In the genomic region with DNA sequence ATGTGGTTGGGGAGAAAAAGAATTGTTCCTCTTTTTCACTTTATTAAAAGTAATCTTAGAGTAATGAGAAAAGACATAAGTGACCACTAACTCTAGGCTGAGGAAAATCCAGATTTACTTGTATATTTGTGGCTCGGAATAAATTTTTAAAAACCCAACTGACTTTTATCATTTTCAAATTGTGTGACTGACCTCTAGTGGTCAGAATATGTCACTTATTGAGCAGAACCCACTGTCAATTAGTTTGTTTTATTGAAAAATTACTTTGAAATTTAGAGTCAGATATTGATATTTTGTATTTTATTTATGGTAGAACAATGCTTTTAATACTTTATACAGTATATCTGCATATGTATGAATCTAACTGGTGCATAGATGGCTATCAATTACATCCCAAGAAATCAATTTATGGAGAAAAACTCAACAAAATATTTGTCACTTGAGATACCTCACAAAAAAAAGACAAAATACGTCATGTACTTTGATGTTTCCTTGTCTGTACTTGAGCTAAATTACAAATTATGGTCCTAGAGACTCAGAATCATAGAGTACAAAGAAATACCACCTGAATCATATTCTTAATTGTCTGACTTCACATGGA, we compare ENCODE assay signal across 8 cellular contexts.
DNase-seq lines count a peak whose midpoint lies in the region; ATAC-seq, FAIRE-seq and TF ChIP-seq lines count a peak whose summit lies in the region.
"Had no signal": no experiment of that assay in that cellular context is flagged by ENCODE, and none has a peak within 500 bp of the region (broad histone marks: within the 10 kb centered on the region; RNA-seq: fewer than 3 reads in every experiment).

No MANE protein-coding gene starts in this region.

- H3K4me3 ChIP-seq in LNCaP clone FGC (ENCODE audit: low read depth, low read length) (no peak overlapping the region), bronchial epithelial cell (ENCODE audit: low read depth, low read length) (no peak overlapping the region)
- H3K4me3 ChIP-seq: skin epidermis had no signal

- no peak overlapping the region for H3K4me3 Mint-ChIP-seq in naive thymus-derived CD8-positive, alpha-beta T cell

- CTCF ChIA-PET in GM10248 (lab: Yijun Ruan, JAX), result interaction anchor here (1.0 to 1.1 kb wide), 4 partner anchors 20 to 586 kb away, joined by 3 read pairs; no protein-coding TSS in a partner anchor

- DNase-seq in GM10248 (ENCODE audit: extremely low spot score), result no peak
- no peak for DNase-seq in LNCaP clone FGC (ENCODE audit: low read depth)
- peak; percentile 32 for DNase-seq in bronchial epithelial cell (ENCODE audit: low read depth)
- peak; percentile 13 for DNase-seq in myocyte (ENCODE audit: low read depth)
- DNase-seq in substantia nigra (lab: John Stamatoyannopoulos, UW), result no peak
- no peak for DNase-seq in HTR-8/SVneo (ENCODE audit: insufficient read length, low spot score)
- no peak for DNase-seq in naive thymus-derived CD8-positive, alpha-beta T cell

- FAIRE-seq in bronchial epithelial cell (lab: Jason Lieb, UNC) (no peak), HTR-8/SVneo (lab: Jason Lieb, UNC) (no peak)

- no peak overlapping the region for H3K27ac ChIP-seq in substantia nigra (ENCODE audit: low read depth, low read length, poor library complexity, severe bottlenecking)
- H3K27ac ChIP-seq: skin epidermis had no signal

- no peak overlapping the region for H3K27ac Mint-ChIP-seq in naive thymus-derived CD8-positive, alpha-beta T cell

- H3K27me3 Mint-ChIP-seq in naive thymus-derived CD8-positive, alpha-beta T cell, result peaks cover 0 to 13% (median 4%) of the 10 kb centered on the region in 5 donors

- H3K27me3 ChIP-seq in bronchial epithelial cell (ENCODE audit: control insufficient read depth, insufficient read depth, low read length), result no peaks in the 10 kb centered on the region

- H3K36me3 ChIP-seq in bronchial epithelial cell (ENCODE audit: control insufficient read depth, insufficient read depth, low read length), result no peaks in the 10 kb centered on the region

- no peaks in the 10 kb centered on the region for H3K36me3 Mint-ChIP-seq in naive thymus-derived CD8-positive, alpha-beta T cell

- no peaks in the 10 kb centered on the region for H3K9me3 Mint-ChIP-seq in naive thymus-derived CD8-positive, alpha-beta T cell

- no peak for ATAC-seq in naive thymus-derived CD8-positive, alpha-beta T cell

- TF ChIP-seq CTCF in GM10248 (IDR thresholded peaks at IDR 0.05; ENCODE audit: control extremely low read depth, extremely low read depth, low read depth, missing control alignments) (peak; percentile 69), LNCaP clone FGC (IDR thresholded peaks at IDR 0.05; ENCODE audit: control insufficient read depth, extremely low read depth, insufficient read depth) (peak; percentile 62), bronchial epithelial cell (IDR thresholded peaks at IDR 0.05; ENCODE audit: insufficient read depth, low read length, severe bottlenecking) (peak; percentile 42)

- POLR2A ChIA-PET in GM10248 (lab: Yijun Ruan, JAX), result no interaction called here
- POLR2A ChIA-PET in naive thymus-derived CD8-positive, alpha-beta T cell (lab: Charles Lee), result no interaction called here

- H3K4me1 Mint-ChIP-seq in naive thymus-derived CD8-positive, alpha-beta T cell, result peaks cover 0 to 2% (median 0%) of the 10 kb centered on the region in 4 donors

Comparison
In these comparisons a context has a peak if more than half of its experiments do, and no peak if none do; other contexts are left out.
1. DNase-seq: peak in bronchial epithelial cell (single experiment) and myocyte (single experiment); none in GM10248 (single experiment), LNCaP clone FGC (single experiment), substantia nigra (0 of 49), HTR-8/SVneo (single experiment) and naive thymus-derived CD8-positive, alpha-beta T cell (0 of 10).
2. Peak in every context shown above with its lines, with median percentiles within 50 percentile points of each other: CTCF ChIP-seq.